In genomic region chr12:104216461-104217058, GRCh38 we compare ENCODE assay signal across 9 cellular contexts. TPM values are rescaled to one million over a fixed set of nuclear protein-coding genes. Genes with fewer than 3 reads are reported as not detected.
DNase-seq lines count a peak whose midpoint lies in the region; ATAC-seq and TF ChIP-seq lines count a peak whose summit lies in the region.
"Had no signal": no experiment of that assay in that cellular context is flagged by ENCODE, and none has a peak within 500 bp of the region (broad histone marks: within the 10 kb centered on the region; RNA-seq: fewer than 3 reads in every experiment).

No MANE protein-coding gene starts in this region.

- H3K9me3 ChIP-seq in duodenal mucosa (ENCODE audit: control insufficient read depth in 1 of 2, low read length in 2 of 2): no peaks in the 10 kb centered on the region

- peak overlapping the region; percentile 69 to 72 for H3K4me3 ChIP-seq in duodenal mucosa (ENCODE audit: low read depth in 1 of 2, low read length in 2 of 2)

- no peak overlapping the region for H3K27ac ChIP-seq in duodenal mucosa (ENCODE audit: low read depth, low read length)
- H3K27ac ChIP-seq: cardiac muscle cell had no signal

- H3K4me1 ChIP-seq in duodenal mucosa (ENCODE audit: control insufficient read depth in 1 of 2, insufficient read depth in 2 of 2, low read length in 2 of 2): peaks cover 12 to 15% of the 10 kb centered on the region in 2 donors

- no peaks in the 10 kb centered on the region for H3K9me3 Mint-ChIP-seq in stimulated activated naive CD8-positive, alpha-beta T cell treated with anti-CD3 and anti-CD28 coated beads, Interleukin-15, Interleukin-2, amounts not matched to agents 100 ng/mL and 50 ng/mL, for 24 hours
- H3K9me3 Mint-ChIP-seq in natural killer cell: no peaks in the 10 kb centered on the region

- DNase-seq in stimulated activated naive CD8-positive, alpha-beta T cell treated with anti-CD3 and anti-CD28 coated beads, Interleukin-15, Interleukin-2, amounts not matched to agents 100 U/mL and 50 U/mL, for 24 hours: no peak
- DNase-seq in natural killer cell (no peak), NOMO-1 treated with dmso at 0.1 percent for 144 hours (lab: John Stamatoyannopoulos, UW; ENCODE audit: unreplicated experiment) (no peak), T1000 (lab: John Stamatoyannopoulos, UW) (no peak)

- H3K9ac ChIP-seq in duodenal mucosa (ENCODE audit: low read depth in 1 of 2, low read length in 2 of 2): peak overlapping the region in 1 of 2 donors; percentile 60

- no peaks in the 10 kb centered on the region for H3K36me3 Mint-ChIP-seq in stimulated activated naive CD8-positive, alpha-beta T cell treated with anti-CD3 and anti-CD28 coated beads, Interleukin-15, Interleukin-2, amounts not matched to agents 100 ng/mL and 50 ng/mL, for 24 hours (ENCODE audit: low read depth)
- H3K36me3 Mint-ChIP-seq in natural killer cell: no peaks in the 10 kb centered on the region

- intact Hi-C loops in natural killer cell (cut with micrococcal nuclease): loop anchor here (5.0 kb wide), 2 partner anchors 71 to 86 kb away; partner anchors contain the start of gene EID3

- H3K36me3 ChIP-seq in duodenal mucosa (ENCODE audit: control insufficient read depth in 1 of 2, insufficient read depth in 2 of 2, low read length in 2 of 2): no peaks in the 10 kb centered on the region
- H3K36me3 ChIP-seq: cardiac muscle cell had no signal

- ATAC-seq in stimulated activated naive CD8-positive, alpha-beta T cell treated with anti-CD3 and anti-CD28 coated beads, Interleukin-15, Interleukin-2, amounts not matched to agents 100 U/mL and 50 U/mL, for 24 hours: no peak
- ATAC-seq in natural killer cell (no peak), GM21737 (IDR thresholded peaks at IDR 0.05; ENCODE audit: unreplicated experiment) (no peak), GM21526 (IDR thresholded peaks at IDR 0.05; ENCODE audit: low FRiP score, unreplicated experiment) (no peak)

- H3K27me3 ChIP-seq in duodenal mucosa (ENCODE audit: control insufficient read depth in 1 of 2, insufficient read depth in 2 of 2, low read length in 2 of 2): no peaks in the 10 kb centered on the region
- H3K27me3 ChIP-seq: cardiac muscle cell had no signal

- peak overlapping the region; percentile 52 for H3K27ac Mint-ChIP-seq in stimulated activated naive CD8-positive, alpha-beta T cell treated with anti-CD3 and anti-CD28 coated beads, Interleukin-15, Interleukin-2, amounts not matched to agents 100 ng/mL and 50 ng/mL, for 24 hours
- H3K27ac Mint-ChIP-seq in natural killer cell: peak overlapping the region in 1 of 2 donors; percentile 89

- H3K27me3 Mint-ChIP-seq in stimulated activated naive CD8-positive, alpha-beta T cell treated with anti-CD3 and anti-CD28 coated beads, Interleukin-15, Interleukin-2, amounts not matched to agents 100 ng/mL and 50 ng/mL, for 24 hours: peaks cover 3% of the 10 kb centered on the region
- H3K27me3 Mint-ChIP-seq in natural killer cell (ENCODE audit: low read depth in 2 of 2): peaks cover 0 to under 1% of the 10 kb centered on the region in 2 donors

- TF ChIP-seq CTCF in natural killer cell (IDR thresholded peaks at IDR 0.05): no peak

- H3K4me1 Mint-ChIP-seq in stimulated activated naive CD8-positive, alpha-beta T cell treated with anti-CD3 and anti-CD28 coated beads, Interleukin-15, Interleukin-2, amounts not matched to agents 100 ng/mL and 50 ng/mL, for 24 hours (ENCODE audit: low read depth): peaks cover 52% of the 10 kb centered on the region
- H3K4me1 Mint-ChIP-seq in natural killer cell: peaks cover 10 to 20% of the 10 kb centered on the region in 2 donors

- peak overlapping the region; percentile 80 for H3K4me3 Mint-ChIP-seq in stimulated activated naive CD8-positive, alpha-beta T cell treated with anti-CD3 and anti-CD28 coated beads, Interleukin-15, Interleukin-2, amounts not matched to agents 100 ng/mL and 50 ng/mL, for 24 hours
- H3K4me3 Mint-ChIP-seq in natural killer cell: peak overlapping the region; percentile 87

RNA-seq across cellular contexts. Expression of gene TXNRD1, which starts 1.0 kb away (rescaled TPM):
- 10 to 100 TPM; 46.9 to 59.7 (median 47.3) TPM for total RNA-seq in natural killer cell
